Comparison of ENCODE assay signal across 1 cellular context in genomic region chr12:76083246-76083735, GRCh38.
TF ChIP-seq lines count a peak whose summit lies in the region.

No MANE protein-coding gene starts in this region.

TF ChIP-seq in WTC11, 78 proteins besides CTCF, POLR2A, EP300 and RAD21 (continued from another document):
- TF ChIP-seq HMGXB4 (CRISPR knock-in tag; IDR thresholded peaks at IDR 0.05): no peak
- TF ChIP-seq ZNF263 (CRISPR knock-in tag; IDR thresholded peaks at IDR 0.05; ENCODE audit: low read depth): no peak
- no peak for TF ChIP-seq PRRX2 (CRISPR knock-in tag; IDR thresholded peaks at IDR 0.05)
- no peak for TF ChIP-seq SOX15 (CRISPR knock-in tag; IDR thresholded peaks at IDR 0.05)
- TF ChIP-seq CDX4 (CRISPR knock-in tag; IDR thresholded peaks at IDR 0.05; ENCODE audit: borderline replicate concordance): no peak
- TF ChIP-seq TP53 (CRISPR knock-in tag; IDR thresholded peaks at IDR 0.05): no peak
- TF ChIP-seq GRHL2 (CRISPR knock-in tag; IDR thresholded peaks at IDR 0.05; ENCODE audit: insufficient replicate concordance, severe bottlenecking): no peak
- no peak for TF ChIP-seq NFYB (CRISPR knock-in tag; conservative IDR thresholded peaks at IDR 0.05; ENCODE audit: low read depth)
- no peak for TF ChIP-seq SMAD3 (CRISPR knock-in tag; IDR thresholded peaks at IDR 0.05; ENCODE audit: borderline replicate concordance)
- no peak for TF ChIP-seq ZBTB21 (CRISPR knock-in tag; IDR thresholded peaks at IDR 0.05; ENCODE audit: borderline replicate concordance)
- no peak for TF ChIP-seq CREM (CRISPR knock-in tag; IDR thresholded peaks at IDR 0.05)
- no peak for TF ChIP-seq CREB1 (CRISPR knock-in tag; IDR thresholded peaks at IDR 0.05)
- no peak for TF ChIP-seq ERG (CRISPR knock-in tag; IDR thresholded peaks at IDR 0.05)
